In the genomic region with DNA sequence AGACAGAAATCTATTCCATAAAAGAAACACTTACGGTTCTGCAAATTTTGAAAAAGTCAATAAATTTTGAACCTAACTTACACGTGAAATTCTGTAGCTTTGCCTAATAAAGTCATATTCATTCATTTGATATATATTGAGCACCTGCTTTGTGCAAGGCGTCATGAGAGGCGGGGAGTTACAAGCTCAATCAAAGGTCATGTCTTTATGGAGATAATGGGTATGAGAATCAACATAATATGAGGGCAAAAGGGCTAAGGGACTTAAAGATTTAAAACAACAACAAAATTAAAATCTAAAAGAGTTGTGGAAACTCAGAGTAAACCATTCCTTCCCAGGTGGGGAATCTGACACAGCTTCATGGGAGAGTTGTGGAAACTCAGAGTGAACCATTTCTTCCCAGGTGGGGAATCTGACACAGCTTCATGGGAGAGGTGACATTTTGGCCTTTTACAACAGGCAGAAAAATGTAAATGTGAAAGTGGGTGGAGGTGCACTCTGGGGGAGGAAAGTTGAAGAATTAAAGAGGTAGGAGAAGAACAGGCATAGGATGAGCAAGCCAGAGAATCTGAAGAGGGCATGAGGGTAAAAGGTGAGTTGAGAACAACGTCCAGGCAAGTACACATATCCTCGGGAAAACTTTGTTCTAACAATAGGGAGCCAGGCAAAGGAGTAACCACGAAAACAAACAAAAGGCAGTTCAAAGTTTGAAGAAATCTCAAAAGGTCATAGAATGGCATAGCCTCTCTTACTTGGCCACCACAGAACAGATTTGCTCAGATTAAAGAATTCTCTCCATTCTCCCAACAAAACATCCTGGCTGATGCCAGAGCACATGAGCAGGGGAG, we compare ENCODE assay signal across 1 cellular context.
TF ChIP-seq lines count a peak whose summit lies in the region.

No MANE protein-coding gene starts in this region.

TF ChIP-seq in IMR-90, 13 proteins besides CTCF, POLR2A, EP300 and RAD21 (continued from another document):
- TF ChIP-seq, protein P1, sequence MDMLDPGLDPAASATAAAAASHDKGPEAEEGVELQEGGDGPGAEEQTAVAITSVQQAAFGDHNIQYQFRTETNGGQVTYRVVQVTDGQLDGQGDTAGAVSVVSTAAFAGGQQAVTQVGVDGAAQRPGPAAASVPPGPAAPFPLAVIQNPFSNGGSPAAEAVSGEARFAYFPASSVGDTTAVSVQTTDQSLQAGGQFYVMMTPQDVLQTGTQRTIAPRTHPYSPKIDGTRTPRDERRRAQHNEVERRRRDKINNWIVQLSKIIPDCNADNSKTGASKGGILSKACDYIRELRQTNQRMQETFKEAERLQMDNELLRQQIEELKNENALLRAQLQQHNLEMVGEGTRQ (IDR thresholded peaks at IDR 0.05; ENCODE audit: low read depth, low read length) = no peak
- TF ChIP-seq RFX5 (IDR thresholded peaks at IDR 0.05; ENCODE audit: low read depth, low read length) = no peak
- TF ChIP-seq, protein P2, sequence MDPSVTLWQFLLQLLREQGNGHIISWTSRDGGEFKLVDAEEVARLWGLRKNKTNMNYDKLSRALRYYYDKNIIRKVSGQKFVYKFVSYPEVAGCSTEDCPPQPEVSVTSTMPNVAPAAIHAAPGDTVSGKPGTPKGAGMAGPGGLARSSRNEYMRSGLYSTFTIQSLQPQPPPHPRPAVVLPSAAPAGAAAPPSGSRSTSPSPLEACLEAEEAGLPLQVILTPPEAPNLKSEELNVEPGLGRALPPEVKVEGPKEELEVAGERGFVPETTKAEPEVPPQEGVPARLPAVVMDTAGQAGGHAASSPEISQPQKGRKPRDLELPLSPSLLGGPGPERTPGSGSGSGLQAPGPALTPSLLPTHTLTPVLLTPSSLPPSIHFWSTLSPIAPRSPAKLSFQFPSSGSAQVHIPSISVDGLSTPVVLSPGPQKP (IDR thresholded peaks at IDR 0.05; ENCODE audit: borderline replicate concordance, low read depth, low read length) = no peak
